Comparison of ENCODE assay signal across 7 cellular contexts in the genomic region with DNA sequence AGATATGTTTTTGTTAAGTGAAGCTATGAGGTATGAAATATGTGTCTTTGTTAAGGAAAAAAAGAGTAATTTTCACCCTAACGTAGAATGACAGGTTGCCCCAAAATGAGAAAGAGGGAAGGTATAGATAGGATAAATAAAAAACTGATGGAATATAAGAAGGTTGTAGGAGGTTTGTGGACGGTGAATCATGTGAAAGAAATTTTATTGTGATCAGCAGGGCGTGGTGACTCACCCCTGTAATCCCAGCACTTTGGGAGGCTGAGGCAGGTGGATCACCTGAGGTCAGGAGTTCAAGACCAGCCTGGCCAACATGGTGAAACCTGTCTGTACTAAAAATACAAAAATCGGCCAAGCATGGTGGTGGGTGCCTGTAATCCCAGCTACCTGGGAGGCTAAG. TPM values are rescaled to one million over a fixed set of nuclear protein-coding genes. Genes with fewer than 3 reads are reported as not detected.
DNase-seq lines count a peak whose midpoint lies in the region; ATAC-seq, FAIRE-seq and TF ChIP-seq lines count a peak whose summit lies in the region.
"Not testable (repeated sequence)": the region's sequence is repeated elsewhere in the genome, so short reads cannot be mapped to it uniquely, and the experiment has no call there.

No MANE protein-coding gene starts in this region.

- not testable (repeated sequence) for BruUV-seq in HCT116 (replicated peaks; lab: Mats Ljungman, UMichigan)

- CTCF ChIA-PET in HCT116 (lab: Charles Lee) (interaction anchor here (0.6 kb wide), 1 partner anchor 332 kb away, joined by 4 read pairs; no protein-coding TSS in a partner anchor), SK-N-SH (lab: Yijun Ruan, JAX) (interaction anchor here (0.6 kb wide), 2 partner anchors 18 to 115 kb away, joined by 3 read pairs; no protein-coding TSS in a partner anchor)

- intact Hi-C loops in HCT116 (cut with micrococcal nuclease) = not testable (repeated sequence)

- TF ChIP-seq POLR2A in HCT116 (IDR thresholded peaks at IDR 0.05; ENCODE audit: borderline replicate concordance, extremely low read depth, insufficient read depth, insufficient read length) = not testable (repeated sequence)

- not testable (repeated sequence) for H3F3A ChIP-seq in SK-N-SH (replicated peaks; ENCODE audit: insufficient read depth)

- H3K27ac ChIP-seq in HCT116 (ENCODE audit: low read depth, low read length); SK-N-SH (ENCODE audit: low read depth in 2 of 2, low read length in 1 of 2); astrocyte (ENCODE audit: low read depth, low read length): not testable (repeated sequence)

- RAD21 ChIA-PET in HCT116 (lab: Charles Lee; ENCODE audit: low non-redundant PET in 1 of 2, low total read pairs in 2 of 2, uncharacterized antibody in 2 of 2, unreplicated experiment in 2 of 2) = interaction anchor here in 1 of 2 experiments (0.7 kb wide), 1 partner anchor 495 kb away, joined by 4 read pairs; no protein-coding TSS in a partner anchor

- peak overlapping the region in 1 of 2 experiments; percentile 10; a peak in 1 of 4 replicates for H3K4me3 ChIP-seq in HCT116 (replicated peaks in 1 of 2; ENCODE audit: low read depth in 1 of 2, low read length in 2 of 2)
- H3K4me3 ChIP-seq in SK-N-SH (ENCODE audit: low read depth in 2 of 2, low read length in 1 of 2); astrocyte (ENCODE audit: insufficient read depth, low read depth, low read length); fibroblast of mammary gland (ENCODE audit: control insufficient read depth, low read depth, low read length): not testable (repeated sequence)

- H3K9me3 ChIP-seq in HCT116 (ENCODE audit: control insufficient read depth in 1 of 2, insufficient read depth in 1 of 2, low read depth in 1 of 2, low read length in 2 of 2); SK-N-SH; astrocyte (ENCODE audit: insufficient read depth, low read depth, low read length): not testable (repeated sequence)

- not testable (repeated sequence) for H2AFZ ChIP-seq in HCT116 (ENCODE audit: low read depth, low read length, poor library complexity, severe bottlenecking); SK-N-SH (ENCODE audit: low read depth); astrocyte (ENCODE audit: low read depth, low read length)

- not testable (repeated sequence) for H3K36me3 ChIP-seq in HCT116 (ENCODE audit: control insufficient read depth in 1 of 2, insufficient read depth in 2 of 2, low read length in 2 of 2); SK-N-SH (replicated peaks in 1 of 2; ENCODE audit: control insufficient read depth in 1 of 2, insufficient read depth in 2 of 2, low read length in 1 of 2); astrocyte (ENCODE audit: insufficient read depth, low read length)

- not testable (repeated sequence) for FAIRE-seq in astrocyte (lab: Jason Lieb, UNC)

- peak; percentile 83 for ATAC-seq in HCT116

- 0 out of 2 replicates have a peak overlapping the region, but pooled peaks have one; percentile 1 for H3K9ac ChIP-seq in HCT116 (ENCODE audit: low read length)
- H3K9ac ChIP-seq in SK-N-SH; astrocyte (ENCODE audit: low read length): not testable (repeated sequence)

- TF ChIP-seq EP300 in SK-N-SH (IDR thresholded peaks at IDR 0.05; ENCODE audit: borderline replicate concordance in 1 of 2, low read depth in 1 of 2, low read length in 1 of 2) = not testable (repeated sequence)

- not testable (repeated sequence) for H3K4me1 Mint-ChIP-seq in astrocyte (ENCODE audit: low read depth, unreplicated experiment)
- peaks cover 43% of the 10 kb centered on the region for H3K4me1 Mint-ChIP-seq in osteocyte (ENCODE audit: unreplicated experiment)

- H3K4me3 Mint-ChIP-seq in astrocyte (ENCODE audit: unreplicated experiment); osteocyte (ENCODE audit: unreplicated experiment): not testable (repeated sequence)

- H3K9me2 ChIP-seq in HCT116 (ENCODE audit: insufficient read depth); SK-N-SH: not testable (repeated sequence)

- not testable (repeated sequence) for H3K79me2 ChIP-seq in HCT116 (ENCODE audit: insufficient read depth, low read length); SK-N-SH (ENCODE audit: insufficient read depth); astrocyte (ENCODE audit: insufficient read depth, low read length)

- H3K9me3 Mint-ChIP-seq in astrocyte (ENCODE audit: unreplicated experiment); osteocyte (ENCODE audit: unreplicated experiment): not testable (repeated sequence)

- H4K20me1 ChIP-seq in HCT116 (ENCODE audit: insufficient read depth); SK-N-SH (ENCODE audit: insufficient read depth); astrocyte (ENCODE audit: insufficient read depth, low read length): not testable (repeated sequence)

- H3K4me1 ChIP-seq in HCT116 (ENCODE audit: control insufficient read depth in 1 of 2, insufficient read depth in 2 of 2, low read length in 2 of 2) (peaks cover 19 to 29% of the 10 kb centered on the region in 2 experiments), SK-N-SH (ENCODE audit: control insufficient read depth in 1 of 2, insufficient read depth in 2 of 2, low read depth in 1 of 2, low read length in 1 of 2) (peaks cover 9 to 21% of the 10 kb centered on the region in 2 experiments; a peak in 3 of 4 replicates)
- not testable (repeated sequence) for H3K4me1 ChIP-seq in astrocyte (ENCODE audit: insufficient read depth, low read length)

- DNase-seq in Daoy (ENCODE audit: low read depth) (peak; percentile 54), HCT116 (ENCODE audit: low read depth, low spot score) (peak; percentile 57), NCI-H226 (peak; percentile 37), astrocyte (ENCODE audit: low read depth) (peak; percentile 38), fibroblast of mammary gland (ENCODE audit: low read depth) (peak; percentile 46)
- DNase-seq in SK-N-SH; osteocyte (ENCODE audit: extremely low spot score, unreplicated experiment): not testable (repeated sequence)

- TF ChIP-seq RAD21 in HCT116 (IDR thresholded peaks at IDR 0.05; ENCODE audit: low read depth); SK-N-SH (IDR thresholded peaks at IDR 0.05; ENCODE audit: low read length): not testable (repeated sequence)

- H3K36me3 Mint-ChIP-seq in astrocyte (ENCODE audit: low read depth, unreplicated experiment); osteocyte (ENCODE audit: unreplicated experiment): not testable (repeated sequence)

- not testable (repeated sequence) for H3K27me3 ChIP-seq in HCT116 (ENCODE audit: insufficient read depth, low read length); SK-N-SH (ENCODE audit: insufficient read depth); astrocyte (ENCODE audit: insufficient read depth, low read length)

- not testable (repeated sequence) for H3K27ac Mint-ChIP-seq in astrocyte (ENCODE audit: unreplicated experiment)
- H3K27ac Mint-ChIP-seq in osteocyte (ENCODE audit: unreplicated experiment) = peak overlapping the region; percentile 64

- H3K4me2 ChIP-seq in HCT116 (ENCODE audit: low read length) (peak overlapping the region; percentile 52), astrocyte (ENCODE audit: low read length) (peak overlapping the region; percentile 3)
- H3K4me2 ChIP-seq in SK-N-SH = not testable (repeated sequence)

- POLR2A ChIA-PET in HCT116 (lab: Charles Lee) = interaction anchor here (0.6 kb wide), 1 partner anchor 74 kb away, joined by 4 read pairs; no protein-coding TSS in a partner anchor
- POLR2A ChIA-PET in SK-N-SH (lab: Yijun Ruan, JAX) = not testable (repeated sequence)

- not testable (repeated sequence) for H3K27me3 Mint-ChIP-seq in astrocyte (ENCODE audit: low read depth, unreplicated experiment); osteocyte (ENCODE audit: unreplicated experiment)

- WGBS in SK-N-SH (ENCODE audit: low lambda C conversion rate) = 74% methylated on average over 4 of the region's 4 CpGs

- not testable (repeated sequence) for TF ChIP-seq CTCF in HCT116 (IDR thresholded peaks at IDR 0.05 in 2 of 3, conservative IDR thresholded peaks at IDR 0.05 in 1 of 3; ENCODE audit: borderline replicate concordance in 1 of 3, insufficient read depth in 1 of 3, low read depth in 2 of 3, low read length in 2 of 3); SK-N-SH (IDR thresholded peaks at IDR 0.05); astrocyte (IDR thresholded peaks at IDR 0.05; ENCODE audit: insufficient read depth, low read depth, low read length); fibroblast of mammary gland (conservative IDR thresholded peaks at IDR 0.05; ENCODE audit: control insufficient read depth, insufficient read depth, low read depth, low read length); osteocyte (IDR thresholded peaks at IDR 0.05)

TF ChIP-seq in HCT116, 20 proteins besides CTCF, POLR2A, EP300 and RAD21:
- peak; percentile 84 for TF ChIP-seq FOSL1 (IDR thresholded peaks at IDR 0.05; ENCODE audit: low read depth)
- TF ChIP-seq JUND (IDR thresholded peaks at IDR 0.05) = peak; percentile 82
- TF ChIP-seq SP1 (IDR thresholded peaks at IDR 0.05; ENCODE audit: low read depth) = peak; percentile 48; the same call in 1 of the 2 replicates

TF ChIP-seq in SK-N-SH, 30 proteins besides CTCF, POLR2A, EP300 and RAD21:
- TF ChIP-seq FOSL2 (IDR thresholded peaks at IDR 0.05; ENCODE audit: borderline replicate concordance, low read depth) = peak; percentile 26; the same call in 1 of the 2 replicates
TF ChIP-seq in SK-N-SH: peak in this region for 1; not testable (repeated sequence) for 29.

RNA-seq across cellular contexts. Expression of gene SLC39A11, which starts 32.8 kb away (rescaled TPM):
- total RNA-seq in Daoy (2014; rRNA removed; shearing (Covaris generic)) = 10.0 and 18.3 TPM in 2 replicates
- 46.4 TPM for total RNA-seq in HCT116 (2021; ENCODE audit: unreplicated experiment)
- 24.1 and 24.5 TPM in 2 replicates for polyA plus RNA-seq in HCT116 (2012)
- polyA plus RNA-seq in SK-N-SH (2012; rRNA removed) = 23.5 and 23.7 TPM in 2 replicates
- polyA plus RNA-seq in SK-N-SH (2012; cell fraction: cytosol; rRNA removed) = 18.3 and 21.7 TPM in 2 replicates
- 17.8 and 21.7 TPM in 2 replicates for polyA plus RNA-seq in SK-N-SH (2012; cell fraction: nucleus; rRNA removed)
- total RNA-seq in astrocyte = 21.5 and 22.1 TPM in 2 replicates
- total RNA-seq in osteocyte = 48.2 and 50.2 TPM in 2 replicates
